Comparison of ENCODE assay signal across 9 cellular contexts in the genomic region with DNA sequence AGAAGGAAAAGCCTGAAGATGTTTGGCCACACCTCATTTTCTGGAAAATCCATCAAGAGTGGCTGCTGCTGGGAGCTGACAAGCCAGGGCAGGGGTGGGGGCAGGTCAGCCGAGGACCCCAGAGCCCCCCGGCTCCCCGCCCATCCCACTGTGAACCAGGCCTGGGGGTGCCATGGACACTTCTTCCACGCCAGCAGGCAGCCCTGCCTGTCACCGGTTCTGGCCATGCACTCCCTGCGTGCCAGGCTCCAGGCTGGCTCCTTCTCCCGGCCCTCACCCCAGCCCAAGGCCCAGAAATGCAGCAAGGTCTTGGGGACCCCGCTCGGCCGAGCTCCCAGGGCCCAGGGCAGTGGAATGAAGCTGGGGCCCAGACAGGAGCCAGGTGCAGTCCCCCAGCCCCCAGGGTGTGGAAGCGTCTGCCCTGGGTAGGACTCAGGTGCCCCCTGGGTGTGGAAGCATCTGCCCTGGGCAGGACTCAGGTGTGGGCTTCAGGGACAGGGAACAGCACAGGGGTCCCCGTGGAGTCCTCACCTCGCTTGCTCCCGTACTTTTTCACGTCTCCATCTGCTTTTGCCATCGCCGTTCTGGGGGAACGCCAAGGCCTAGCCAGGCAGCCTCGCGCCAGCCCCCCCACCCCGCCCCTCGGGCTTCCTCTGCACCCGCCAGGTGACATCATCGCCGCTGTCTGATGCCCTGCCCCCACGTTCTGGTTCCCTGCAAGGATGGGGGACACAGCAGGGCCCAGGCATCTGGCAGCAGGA. TPM values are rescaled to one million over a fixed set of nuclear protein-coding genes. Genes with fewer than 3 reads are reported as not detected.
A peak's percentile ranks its signal among the peaks of the same experiment; 100 is the strongest.
DNase-seq lines count a peak whose midpoint lies in the region; ATAC-seq and TF ChIP-seq lines count a peak whose summit lies in the region.
"Not testable (repeated sequence)": the region's sequence is repeated elsewhere in the genome, so short reads cannot be mapped to it uniquely, and the experiment has no call there.
"Had no signal": no experiment of that assay in that cellular context is flagged by ENCODE, and none has a peak within 500 bp of the region (broad histone marks: within the 10 kb centered on the region; RNA-seq: fewer than 3 reads in every experiment).

No MANE protein-coding gene starts in this region.

- not testable (repeated sequence) for H3K4me3 Mint-ChIP-seq in natural killer cell treated with Interleukin-12 subunit alpha and Interleukin-12 subunit beta and Interleukin-15 and Interleukin-18, amount 100 ng/mL, for 72 hours

- POLR2A ChIA-PET in RWPE1 (lab: Yijun Ruan, JAX; ENCODE audit: low non-redundant PET), result not testable (repeated sequence)

- ATAC-seq in Right ventricle myocardium inferior; natural killer cell treated with Interleukin-12 subunit alpha and Interleukin-12 subunit beta and Interleukin-15 and Interleukin-18, amount 100 ng/mL, for 72 hours: not testable (repeated sequence)
- peak; percentile 1 to 3 for ATAC-seq in right cardiac atrium

- H3K27me3 Mint-ChIP-seq in natural killer cell treated with Interleukin-12 subunit alpha and Interleukin-12 subunit beta and Interleukin-15 and Interleukin-18, amount 100 ng/mL, for 72 hours, result not testable (repeated sequence)

- H3K36me3 Mint-ChIP-seq in natural killer cell treated with Interleukin-12 subunit alpha and Interleukin-12 subunit beta and Interleukin-15 and Interleukin-18, amount 100 ng/mL, for 72 hours, result not testable (repeated sequence)

- not testable (repeated sequence) for H3K27me3 ChIP-seq in esophagus (ENCODE audit: control insufficient read depth in 1 of 2, insufficient read depth in 2 of 2, low read length in 2 of 2); right cardiac atrium (ENCODE audit: control insufficient read depth, insufficient read depth); skeletal muscle tissue (ENCODE audit: control insufficient read depth in 3 of 3, insufficient read depth in 3 of 3, low read length in 3 of 3); testis; uterus

- not testable (repeated sequence) for TF ChIP-seq CTCF in RWPE1 (conservative IDR thresholded peaks at IDR 0.05; ENCODE audit: low read depth); testis (IDR thresholded peaks at IDR 0.05); uterus (IDR thresholded peaks at IDR 0.05)

- H3K27ac ChIP-seq in RWPE1 (peak overlapping the region; percentile 99), esophagus (ENCODE audit: low read depth in 2 of 2, low read length in 1 of 2) (peak overlapping the region; percentile 81 to 91), right cardiac atrium (ENCODE audit: low read length) (peak overlapping the region; percentile 14), skeletal muscle tissue (ENCODE audit: low read depth, low read length) (peak overlapping the region; percentile 90), testis (peak overlapping the region; percentile 53 to 83), uterus (peak overlapping the region; percentile 98)

- CTCF ChIA-PET in RWPE1 (lab: Yijun Ruan, JAX), result interaction anchor here (3.2 kb wide), 1 partner anchor 17 kb away, joined by 28 read pairs; no protein-coding TSS in a partner anchor

- H3K4me1 ChIP-seq in esophagus (ENCODE audit: control insufficient read depth in 2 of 2, insufficient read depth in 2 of 2, low read length in 1 of 2) (peaks cover 8 to 40% of the 10 kb centered on the region in 2 donors), right cardiac atrium (ENCODE audit: control insufficient read depth, insufficient read depth, low read length) (peaks cover 10% of the 10 kb centered on the region), skeletal muscle tissue (ENCODE audit: control insufficient read depth in 3 of 3, insufficient read depth in 3 of 3, low read length in 3 of 3) (peaks cover 57 to 69% (median 68%) of the 10 kb centered on the region in 3 donors), testis (peaks cover 47% of the 10 kb centered on the region), uterus (peaks cover 0 to 42% of the 10 kb centered on the region in 2 donors)

- not testable (repeated sequence) for H3K9me3 Mint-ChIP-seq in natural killer cell treated with Interleukin-12 subunit alpha and Interleukin-12 subunit beta and Interleukin-15 and Interleukin-18, amount 100 ng/mL, for 72 hours

- not testable (repeated sequence) for TF ChIP-seq POLR2A in testis (IDR thresholded peaks at IDR 0.05)
- TF ChIP-seq POLR2A in uterus (IDR thresholded peaks at IDR 0.05), result peak in 1 of 2 donors; percentile 16

- peak overlapping the region in 2 of 3 donors; percentile 45 to 87 for H3K9ac ChIP-seq in skeletal muscle tissue (ENCODE audit: low read depth in 1 of 3, low read length in 3 of 3)

- not testable (repeated sequence) for H3K36me3 ChIP-seq in esophagus (ENCODE audit: control insufficient read depth in 2 of 2, insufficient read depth in 2 of 2, low read length in 1 of 2); skeletal muscle tissue (ENCODE audit: control insufficient read depth in 3 of 3, insufficient read depth in 3 of 3, low read length in 3 of 3); testis (ENCODE audit: low read depth, missing control alignments); uterus

- H3K27ac Mint-ChIP-seq in natural killer cell treated with Interleukin-12 subunit alpha and Interleukin-12 subunit beta and Interleukin-15 and Interleukin-18, amount 100 ng/mL, for 72 hours, result not testable (repeated sequence)

- 40 to 56% methylated on average over 14 to 21 of the region's 26 CpGs for WGBS in esophagus, 2 donors
- WGBS in right cardiac atrium, result 45% methylated on average over 19 of the region's 26 CpGs
- 69% methylated on average over 24 of the region's 26 CpGs; no CpG with 5 or more reads in 1 of the 2 donors for WGBS in testis, 2 donors

- DNase-seq in RWPE1 (ENCODE audit: low spot score); testis: not testable (repeated sequence)
- peak; percentile 68 for DNase-seq in Right ventricle myocardium inferior (ENCODE audit: missing footprints)
- DNase-seq in right cardiac atrium, result peak in 1 of 3 donors; percentile 59
- DNase-seq in natural killer cell treated with Interleukin-12 subunit alpha and Interleukin-12 subunit beta and Interleukin-15 and Interleukin-18, amount 100 ng/mL, for 72 hours (ENCODE audit: low spot score), result peak; percentile 39
- peak; percentile 61 to 67 for DNase-seq in uterus

- H3K4me1 Mint-ChIP-seq in natural killer cell treated with Interleukin-12 subunit alpha and Interleukin-12 subunit beta and Interleukin-15 and Interleukin-18, amount 100 ng/mL, for 72 hours (ENCODE audit: low read depth in 2 of 2), result not testable (repeated sequence)

- not testable (repeated sequence) for H3K4me3 ChIP-seq in esophagus (ENCODE audit: low read depth in 1 of 2, low read length in 2 of 2); right cardiac atrium (ENCODE audit: low read length); skeletal muscle tissue (ENCODE audit: low read length in 3 of 3); testis; uterus

- not testable (repeated sequence) for H3K9me3 ChIP-seq in esophagus (ENCODE audit: control insufficient read depth in 2 of 2, insufficient read depth in 1 of 2, low read depth in 1 of 2, low read length in 1 of 2); right cardiac atrium (ENCODE audit: control insufficient read depth, low read length); skeletal muscle tissue (ENCODE audit: control insufficient read depth in 3 of 3, low read length in 3 of 3); testis; uterus

- intact Hi-C loops in Right ventricle myocardium inferior (cut with DNase I), result loop anchor here (5.0 kb wide), 1 partner anchor 76 kb away; a partner anchor contains a TSS
- intact Hi-C loops in right cardiac atrium (cut with DNase I); testis (cut with DNase I; ENCODE audit: low total_unique reads); uterus (cut with DNase I; ENCODE audit: low total_unique reads): not testable (repeated sequence)

RNA-seq across cellular contexts. Expression of a gene that starts 12.6 kb away (rescaled TPM):
- polyA plus RNA-seq in esophagus (10 to 100 TPM; 40.5 to 78.0 TPM), right cardiac atrium (98.4 TPM), testis (ENCODE audit: insufficient read depth, low read depth, low replicate concordance) (83.4 TPM)
- total RNA-seq in Right ventricle myocardium inferior (85.8 TPM), right cardiac atrium (100 to 1,000 TPM in 2 of 4 donors, 10 to 100 TPM in 2; 95.9 to 111 (median 99.1) TPM), skeletal muscle tissue (88.7 TPM), testis (100 to 1,000 TPM; 323 to 337 TPM), uterus (100 to 1,000 TPM; 149 to 383 (median 197) TPM)
- 100 to 1,000 TPM in 1 of 2 donors, 10 to 100 TPM in 1; 66.4 to 145 TPM for total RNA-seq in natural killer cell treated with Interleukin-12 subunit alpha and Interleukin-12 subunit beta and Interleukin-15 and Interleukin-18, amount 100 ng/mL, for 72 hours

RNA-seq across cellular contexts. Expression of a gene that starts 25.3 kb away (rescaled TPM):
- polyA plus RNA-seq in esophagus, result 1 to 10 TPM; 1.1 to 4.7 TPM
- 0.87 TPM for total RNA-seq in Right ventricle myocardium inferior
- under 1 TPM in 3 of 4 donors, not detected in 1; 0.24 to 0.89 (median 0.88) TPM for total RNA-seq in right cardiac atrium
- polyA plus RNA-seq in right cardiac atrium, result 0.95 TPM
- under 1 TPM in 1 of 2 donors, not detected in 1; 0.89 TPM for total RNA-seq in natural killer cell treated with Interleukin-12 subunit alpha and Interleukin-12 subunit beta and Interleukin-15 and Interleukin-18, amount 100 ng/mL, for 72 hours
- not detected for total RNA-seq in skeletal muscle tissue
- 1 to 10 TPM; 3.2 to 3.6 TPM for total RNA-seq in testis
- 1.5 TPM for polyA plus RNA-seq in testis (ENCODE audit: insufficient read depth, low read depth, low replicate concordance)
- total RNA-seq in uterus, result under 1 TPM in 1 of 4 donors, not detected in 3; 0.21 TPM
- total RNA-seq: GM23248 had no signal

RNA-seq across cellular contexts. Expression of a gene that starts 32.5 kb away (rescaled TPM):
- polyA plus RNA-seq in esophagus (10 to 100 TPM; 40.1 to 41.5 TPM), right cardiac atrium (17.7 TPM), testis (ENCODE audit: insufficient read depth, low read depth, low replicate concordance) (44.6 TPM)
- total RNA-seq in Right ventricle myocardium inferior (27.3 TPM), right cardiac atrium (10 to 100 TPM; 26.1 to 39.2 (median 33.0) TPM), skeletal muscle tissue (24.0 TPM), testis (10 to 100 TPM; 36.0 to 46.1 TPM), uterus (10 to 100 TPM; 15.3 to 97.1 (median 51.7) TPM)
- total RNA-seq in natural killer cell treated with Interleukin-12 subunit alpha and Interleukin-12 subunit beta and Interleukin-15 and Interleukin-18, amount 100 ng/mL, for 72 hours, result 10 to 100 TPM; 69.0 to 91.7 TPM

Comparison
In these comparisons a context has a peak if more than half of its experiments do, and no peak if none do; other contexts are left out.
1. H3K27ac ChIP-seq: peak in every context shown above with its lines; median percentile 99 in RWPE1; 98 in uterus; 90 in skeletal muscle tissue; 86 in esophagus; 68 in testis; 14 in right cardiac atrium.